ENCODE assay signal across 23 cellular contexts in the genomic region with DNA sequence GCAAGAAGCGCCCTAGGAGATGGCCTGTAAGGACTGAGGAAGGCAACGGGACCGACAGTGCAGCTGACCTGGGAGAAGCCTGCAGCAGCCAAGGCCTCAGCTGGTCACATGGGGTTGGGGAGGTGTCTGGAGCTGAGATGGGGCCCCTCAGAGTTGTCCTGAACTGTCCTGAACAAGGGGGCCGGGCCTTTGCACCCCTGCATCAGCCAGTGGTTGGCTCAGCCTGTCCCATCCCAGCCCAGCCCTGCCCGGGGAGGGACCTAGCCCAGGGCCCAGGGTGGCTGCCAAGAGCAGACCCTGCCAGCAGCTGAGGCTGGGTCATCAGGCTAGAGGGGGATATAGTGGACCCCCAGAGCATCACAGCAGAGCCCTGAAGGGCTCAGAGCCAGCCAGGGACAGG.
DNase-seq lines count a peak whose midpoint lies in the region; ATAC-seq, FAIRE-seq and TF ChIP-seq lines count a peak whose summit lies in the region.
"Had no signal": no experiment of that assay in that cellular context is flagged by ENCODE, and none has a peak within 500 bp of the region (broad histone marks: within the 10 kb centered on the region; RNA-seq: fewer than 3 reads in every experiment).

No MANE protein-coding gene starts in this region.

- no peaks in the 10 kb centered on the region for H3K9me3 Mint-ChIP-seq in natural killer cell treated with Interleukin-12 subunit alpha and Interleukin-12 subunit beta and Interleukin-15 and Interleukin-18, amount 100 ng/mL, for 72 hours
- peaks cover 4% of the 10 kb centered on the region in 2 donors for H3K9me3 Mint-ChIP-seq in natural killer cell
- peaks cover 2 to 6% of the 10 kb centered on the region in 2 donors for H3K9me3 Mint-ChIP-seq in stimulated activated naive B cell treated with anti-CD40 and anti-IgM and Interleukin-4, amounts not matched to agents 10 μg/mL and 1 μg/mL and 100 μg/mL, for 72 hours
- H3K9me3 Mint-ChIP-seq: CD4-positive, alpha-beta T cell; CD8-positive, alpha-beta T cell had no signal

- H4K20me1 ChIP-seq in K562 (replicated peaks; ENCODE audit: control insufficient read depth, insufficient read depth, low read length) = peaks cover 5% of the 10 kb centered on the region; the same call in 1 of the 2 replicates

- H3K4me1 ChIP-seq in left ventricle myocardium inferior (no peaks in the 10 kb centered on the region), K562 (replicated peaks in 1 of 2; ENCODE audit: control insufficient read depth in 2 of 2, insufficient read depth in 2 of 2, low read length in 2 of 2) (peaks cover 0 to 6% of the 10 kb centered on the region in 2 experiments; a peak in 2 of 5 replicates)
- H3K4me1 ChIP-seq: BE2C, Caco-2 had no signal

- H3K79me2 ChIP-seq in K562 (ENCODE audit: control insufficient read depth, insufficient read depth, low read length) = no peaks in the 10 kb centered on the region

- no peaks in the 10 kb centered on the region for H3K9me3 ChIP-seq in left ventricle myocardium inferior (replicated peaks)
- H3K9me3 ChIP-seq in K562 (replicated peaks; ENCODE audit: control insufficient read depth, insufficient read depth, low read depth, low read length) = no peaks in the 10 kb centered on the region
- H3K9me3 ChIP-seq: BE2C, Caco-2 had no signal

- no peak overlapping the region for H3K4me2 ChIP-seq in K562 (ENCODE audit: insufficient read depth, low read length)

- intact Hi-C loops in Right ventricle myocardium inferior (cut with DNase I) = no loop called here
- intact Hi-C loops in left ventricle myocardium inferior (cut with micrococcal nuclease) = no loop called here
- intact Hi-C loops in natural killer cell (cut with micrococcal nuclease) = no loop called here
- intact Hi-C loops in K562 (cut with micrococcal nuclease) = no loop called here

- H3K27me3 Mint-ChIP-seq in natural killer cell treated with Interleukin-12 subunit alpha and Interleukin-12 subunit beta and Interleukin-15 and Interleukin-18, amount 100 ng/mL, for 72 hours = no peaks in the 10 kb centered on the region
- no peaks in the 10 kb centered on the region for H3K27me3 Mint-ChIP-seq in natural killer cell (ENCODE audit: low read depth in 2 of 2)
- peaks cover 14 to 33% of the 10 kb centered on the region in 2 donors for H3K27me3 Mint-ChIP-seq in stimulated activated naive B cell treated with anti-CD40 and anti-IgM and Interleukin-4, amounts not matched to agents 10 μg/mL and 1 μg/mL and 100 μg/mL, for 72 hours

- H3K4me3 Mint-ChIP-seq in natural killer cell treated with Interleukin-12 subunit alpha and Interleukin-12 subunit beta and Interleukin-15 and Interleukin-18, amount 100 ng/mL, for 72 hours = no peak overlapping the region
- H3K4me3 Mint-ChIP-seq in natural killer cell = no peak overlapping the region
- H3K4me3 Mint-ChIP-seq in stimulated activated naive B cell treated with anti-CD40 and anti-IgM and Interleukin-4, amounts not matched to agents 10 μg/mL and 1 μg/mL and 100 μg/mL, for 72 hours = no peak overlapping the region
- H3K4me3 Mint-ChIP-seq: CD4-positive, alpha-beta T cell; CD8-positive, alpha-beta T cell had no signal

- no peak overlapping the region for H2AFZ ChIP-seq in K562 (ENCODE audit: low read depth, low read length)

- TF ChIP-seq EP300 in K562 (IDR thresholded peaks at IDR 0.05; ENCODE audit: low read length) = no peak

- in situ Hi-C loops in K562 (cut with MboI) = no loop called here

- WGBS in K562 (ENCODE audit: insufficient coverage, low coverage, missing lambda C conversion rate) = 0% methylated on average over 3 of the region's 5 CpGs

- DNase-seq in Right ventricle myocardium inferior (ENCODE audit: missing footprints) (peak; percentile 40), left ventricle myocardium inferior (no peak), natural killer cell (no peak), K562 (ENCODE audit: extremely low read depth in 1 of 4, low spot score in 3 of 4) (no peak), NCI-H2081 (lab: John Stamatoyannopoulos, UW) (no peak)
- no peak for DNase-seq in natural killer cell treated with Interleukin-12 subunit alpha and Interleukin-12 subunit beta and Interleukin-15 and Interleukin-18, amount 100 ng/mL, for 72 hours (ENCODE audit: low spot score)
- no peak for DNase-seq in stimulated activated naive B cell treated with anti-CD40 and anti-IgM and Interleukin-4, amounts not matched to agents 10 μg/mL and 1 μg/mL and 100 μg/mL, for 72 hours
- DNase-seq: 8988T; ACHN; BE2C; Caco-2; Calu3; CD4-positive, alpha-beta T cell; CD8-positive, alpha-beta T cell; DMS79 treated with DMSO at 0.1 percent for 48 hours; GF-D8 had no signal

- no peaks in the 10 kb centered on the region for H3K36me3 Mint-ChIP-seq in natural killer cell treated with Interleukin-12 subunit alpha and Interleukin-12 subunit beta and Interleukin-15 and Interleukin-18, amount 100 ng/mL, for 72 hours
- no peaks in the 10 kb centered on the region for H3K36me3 Mint-ChIP-seq in natural killer cell
- H3K36me3 Mint-ChIP-seq in stimulated activated naive B cell treated with anti-CD40 and anti-IgM and Interleukin-4, amounts not matched to agents 10 μg/mL and 1 μg/mL and 100 μg/mL, for 72 hours = no peaks in the 10 kb centered on the region
- H3K36me3 Mint-ChIP-seq: CD8-positive, alpha-beta T cell had no signal

- H3K9me1 ChIP-seq in K562 (ENCODE audit: control insufficient read depth, insufficient read depth, low read length) = no peaks in the 10 kb centered on the region

- TF ChIP-seq POLR2A in K562 (conservative IDR thresholded peaks at IDR 0.05) = no peak

- POLR2A ChIA-PET in K562 (lab: Yijun Ruan, JAX) = interaction anchor here (0.7 kb wide), 1 partner anchor 174 kb away, joined by 3 read pairs; no protein-coding TSS in a partner anchor

- H3K27ac ChIP-seq in left ventricle myocardium inferior (replicated peaks) = no peak overlapping the region
- no peak overlapping the region for H3K27ac ChIP-seq in K562 (ENCODE audit: extremely low read depth, low read depth, low read length)
- H3K27ac ChIP-seq: BLaER1 treated with 17β-estradiol and CSF1 and Interleukin-3, amounts not matched to agents 10 nM and 100 nM; C4-2B had no signal

- ATAC-seq in Right ventricle myocardium inferior = no peak
- peak; percentile 28 to 29 for ATAC-seq in natural killer cell treated with Interleukin-12 subunit alpha and Interleukin-12 subunit beta and Interleukin-15 and Interleukin-18, amount 100 ng/mL, for 72 hours
- no peak for ATAC-seq in natural killer cell
- peak; percentile 27; the same call in 2 of the 3 replicates for ATAC-seq in K562
- ATAC-seq in stimulated activated naive B cell treated with anti-CD40 and anti-IgM and Interleukin-4, amounts not matched to agents 10 μg/mL and 1 μg/mL and 100 μg/mL, for 72 hours (replicated peaks) = no peak
- ATAC-seq: CD8-positive, alpha-beta T cell had no signal

- H3K36me3 ChIP-seq in left ventricle myocardium inferior (no peaks in the 10 kb centered on the region), K562 (ENCODE audit: control insufficient read depth, insufficient read depth, low read length) (no peaks in the 10 kb centered on the region)
- H3K36me3 ChIP-seq: BE2C; BLaER1 treated with 17β-estradiol and CSF1 and Interleukin-3, amounts not matched to agents 10 nM and 100 nM had no signal

- TF ChIP-seq CTCF in left ventricle myocardium inferior (IDR thresholded peaks at IDR 0.05; ENCODE audit: borderline replicate concordance) (no peak), natural killer cell (IDR thresholded peaks at IDR 0.05) (no peak), K562 (IDR thresholded peaks at IDR 0.05 in 2 of 3, conservative IDR thresholded peaks at IDR 0.05 in 1 of 3; ENCODE audit: insufficient read depth in 2 of 3, low read depth in 1 of 3, low read length in 3 of 3) (no peak)

- CTCF ChIA-PET in K562 (lab: Yijun Ruan, JAX; ENCODE audit: low intra/inter-chr PET ratio) = interaction anchor here (0.6 kb wide), 2 partner anchors 37 to 269 kb away, joined by 4 to 5 read pairs; a partner anchor contains a TSS

- H3K4me3 ChIP-seq in left ventricle myocardium inferior = no peak overlapping the region
- H3K4me3 ChIP-seq in K562 = no peak overlapping the region
- H3K4me3 ChIP-seq: BLaER1 treated with 17β-estradiol and CSF1 and Interleukin-3, amounts not matched to agents 10 nM and 100 nM had no signal

- H3K27me3 ChIP-seq in left ventricle myocardium inferior (ENCODE audit: low read depth) = peaks cover 88% of the 10 kb centered on the region
- peaks cover 39 to 81% of the 10 kb centered on the region in 2 experiments for H3K27me3 ChIP-seq in K562 (ENCODE audit: control insufficient read depth in 2 of 2, insufficient read depth in 2 of 2, low read length in 2 of 2)
- H3K27me3 ChIP-seq: BE2C; BLaER1 treated with 17β-estradiol and CSF1 and Interleukin-3, amounts not matched to agents 10 nM and 100 nM had no signal

- TF ChIP-seq RAD21 in K562 (CRISPR knock-in tag; conservative IDR thresholded peaks at IDR 0.05 in 1 of 2, IDR thresholded peaks at IDR 0.05 in 1 of 2) = no peak

- FAIRE-seq in K562 (lab: Jason Lieb, UNC) = no peak
- FAIRE-seq: A204.1, D721Med, G401.6, GM12891, GM19239 had no signal

- H3K27ac Mint-ChIP-seq in natural killer cell treated with Interleukin-12 subunit alpha and Interleukin-12 subunit beta and Interleukin-15 and Interleukin-18, amount 100 ng/mL, for 72 hours = no peak overlapping the region
- H3K27ac Mint-ChIP-seq in natural killer cell = no peak overlapping the region
- H3K27ac Mint-ChIP-seq in stimulated activated naive B cell treated with anti-CD40 and anti-IgM and Interleukin-4, amounts not matched to agents 10 μg/mL and 1 μg/mL and 100 μg/mL, for 72 hours = no peak overlapping the region
- H3K27ac Mint-ChIP-seq: CD4-positive, alpha-beta T cell; CD8-positive, alpha-beta T cell had no signal

- peaks cover 0 to 8% of the 10 kb centered on the region in 2 donors for H3K4me1 Mint-ChIP-seq in natural killer cell treated with Interleukin-12 subunit alpha and Interleukin-12 subunit beta and Interleukin-15 and Interleukin-18, amount 100 ng/mL, for 72 hours (ENCODE audit: low read depth in 2 of 2)
- H3K4me1 Mint-ChIP-seq in natural killer cell = peaks cover 13 to 16% of the 10 kb centered on the region in 2 donors
- H3K4me1 Mint-ChIP-seq in stimulated activated naive B cell treated with anti-CD40 and anti-IgM and Interleukin-4, amounts not matched to agents 10 μg/mL and 1 μg/mL and 100 μg/mL, for 72 hours = no peaks in the 10 kb centered on the region

- H3K9ac ChIP-seq in K562 (ENCODE audit: insufficient read depth in 1 of 2, low read depth in 2 of 2, low read length in 2 of 2) = no peak overlapping the region
- H3K9ac ChIP-seq: BLaER1 treated with 17β-estradiol and CSF1 and Interleukin-3, amounts not matched to agents 10 nM and 100 nM had no signal

- no TSS peak for BruUV-seq in K562 (replicated peaks; lab: Mats Ljungman, UMichigan)

TF ChIP-seq in K562, 482 proteins besides CTCF, POLR2A, EP300 and RAD21 (continues in another document):
- TF ChIP-seq ZNF57 (CRISPR knock-in tag; IDR thresholded peaks at IDR 0.05) = no peak

Comparison
In these comparisons a context has a peak if more than half of its experiments do, and no peak if none do; other contexts are left out.
1. ATAC-seq: peak in natural killer cell treated with Interleukin-12 subunit alpha and Interleukin-12 subunit beta and Interleukin-15 and Interleukin-18, amount 100 ng/mL, for 72 hours (2 of 2) and K562 (single experiment); none in Right ventricle myocardium inferior (single experiment), natural killer cell (0 of 3) and stimulated activated naive B cell treated with anti-CD40 and anti-IgM and Interleukin-4, amounts not matched to agents 10 μg/mL and 1 μg/mL and 100 μg/mL, for 72 hours (0 of 2).